Comparison of ENCODE assay signal across 12 cellular contexts in genomic region chr14:68295316-68295816, GRCh38.
A peak's percentile ranks its signal among the peaks of the same experiment; 100 is the strongest.
DNase-seq lines count a peak whose midpoint lies in the region; ATAC-seq and TF ChIP-seq lines count a peak whose summit lies in the region.
"Had no signal": no experiment of that assay in that cellular context is flagged by ENCODE, and none has a peak within 500 bp of the region (broad histone marks: within the 10 kb centered on the region; RNA-seq: fewer than 3 reads in every experiment).

No MANE protein-coding gene starts in this region.

- no peak for TF ChIP-seq RAD21 in SK-N-SH (IDR thresholded peaks at IDR 0.05; ENCODE audit: low read length)

- H3K36me3 Mint-ChIP-seq in T-cell: peaks cover 8% of the 10 kb centered on the region

- peak overlapping the region; percentile 61 to 78 for H3K27ac Mint-ChIP-seq in T-cell
- H3K27ac Mint-ChIP-seq: activated naive CD8-positive, alpha-beta T cell treated with anti-CD3 and anti-CD28 coated beads, Interleukin-2, amount 10 ng/mL, durations not matched to agents 7 days and 5 days had no signal

- H3K9ac ChIP-seq in smooth muscle cell (ENCODE audit: low read depth): no peak overlapping the region
- no peak overlapping the region for H3K9ac ChIP-seq in SK-N-SH

- H2AFZ ChIP-seq in smooth muscle cell (ENCODE audit: low read depth): peak overlapping the region; percentile 21
- no peak overlapping the region for H2AFZ ChIP-seq in SK-N-SH (ENCODE audit: low read depth)

- TF ChIP-seq EP300 in SK-N-SH (IDR thresholded peaks at IDR 0.05; ENCODE audit: borderline replicate concordance in 1 of 2, low read depth in 1 of 2, low read length in 1 of 2): no peak

- no peaks in the 10 kb centered on the region for H3K9me3 Mint-ChIP-seq in T-cell
- H3K9me3 Mint-ChIP-seq: activated naive CD8-positive, alpha-beta T cell treated with anti-CD3 and anti-CD28 coated beads, Interleukin-2, amount 10 ng/mL, durations not matched to agents 7 days and 5 days had no signal

- 14% methylated on average over 8 of the region's 8 CpGs for WGBS in smooth muscle cell (ENCODE audit: low lambda C conversion rate)
- 89% methylated on average over 8 of the region's 8 CpGs for WGBS in SK-N-SH (ENCODE audit: low lambda C conversion rate)

- POLR2A ChIA-PET in T-cell (lab: Charles Lee) (no interaction called here), SK-N-SH (lab: Yijun Ruan, JAX) (no interaction called here)

- peaks cover 55 to 63% (median 58%) of the 10 kb centered on the region in 3 donors for H3K4me1 Mint-ChIP-seq in T-cell

- DNase-seq in HUDEP-2 (lab: John Stamatoyannopoulos, UW; ENCODE audit: unreplicated experiment in 76 of 76): peak in 74 of 76 experiments; percentile 42 to 97 (median 83)
- DNase-seq in T-cell: no peak
- DNase-seq in islet precursor cell: peak; percentile 90
- no peak for DNase-seq in smooth muscle cell (lab: John Stamatoyannopoulos, UW; ENCODE audit: unreplicated experiment)
- no peak for DNase-seq in head of caudate nucleus
- DNase-seq in SHP77 (lab: John Stamatoyannopoulos, UW): no peak
- DNase-seq in SK-N-SH: no peak
- DNase-seq in activated CD4-positive, CD25-positive, alpha-beta regulatory T cell (lab: John Stamatoyannopoulos, UW): no peak
- DNase-seq: activated naive CD8-positive, alpha-beta T cell treated with anti-CD3 and anti-CD28 coated beads, Interleukin-2, amount 10 ng/mL, durations not matched to agents 7 days and 5 days; IMR-90; stimulated activated CD4-positive, alpha-beta T cell treated with anti-CD3 and anti-CD28 coated beads, Interleukin-2, amount 100 ng/mL, for 24 hours had no signal

- peak in 1 of 4 experiments; percentile 14 for ATAC-seq in T-cell (replicated peaks in 1 of 4)

- CTCF ChIA-PET in T-cell (lab: Charles Lee) (no interaction called here), SK-N-SH (lab: Yijun Ruan, JAX) (no interaction called here)

- H3K4me2 ChIP-seq in smooth muscle cell (peak overlapping the region; percentile 66), SK-N-SH (no peak overlapping the region)

- H3K27ac ChIP-seq in smooth muscle cell (ENCODE audit: low read depth) (peak overlapping the region; percentile 87), SK-N-SH (ENCODE audit: low read depth in 2 of 2, low read length in 1 of 2) (no peak overlapping the region)

- H3K4me1 ChIP-seq in smooth muscle cell (ENCODE audit: low read depth) (peaks cover 47% of the 10 kb centered on the region), SK-N-SH (ENCODE audit: control insufficient read depth in 1 of 2, insufficient read depth in 2 of 2, low read depth in 1 of 2, low read length in 1 of 2) (peaks cover 0 to 15% of the 10 kb centered on the region in 2 experiments; a peak in 3 of 4 replicates)

- TF ChIP-seq CTCF in smooth muscle cell (IDR thresholded peaks at IDR 0.05; ENCODE audit: borderline replicate concordance, insufficient read depth, poor library complexity, severe bottlenecking) (no peak), SK-N-SH (IDR thresholded peaks at IDR 0.05) (no peak)

- H3F3A ChIP-seq in smooth muscle cell (ENCODE audit: low read depth) (peaks cover 36% of the 10 kb centered on the region), SK-N-SH (replicated peaks; ENCODE audit: insufficient read depth) (no peaks in the 10 kb centered on the region)

- intact Hi-C loops in head of caudate nucleus (cut with DNase I): no loop called here

- H4K20me1 ChIP-seq in smooth muscle cell (ENCODE audit: low read depth) (no peaks in the 10 kb centered on the region), SK-N-SH (ENCODE audit: insufficient read depth) (no peaks in the 10 kb centered on the region)

- peak overlapping the region in 1 of 3 donors; percentile 16 for H3K4me3 Mint-ChIP-seq in T-cell
- H3K4me3 Mint-ChIP-seq: activated naive CD8-positive, alpha-beta T cell treated with anti-CD3 and anti-CD28 coated beads, Interleukin-2, amount 10 ng/mL, durations not matched to agents 7 days and 5 days had no signal

- H3K4me3 ChIP-seq in smooth muscle cell (no peak overlapping the region), SK-N-SH (ENCODE audit: low read depth in 2 of 2, low read length in 1 of 2) (no peak overlapping the region)
- H3K4me3 ChIP-seq: lung had no signal

- H3K27me3 Mint-ChIP-seq in T-cell: no peaks in the 10 kb centered on the region
- H3K27me3 Mint-ChIP-seq: activated naive CD8-positive, alpha-beta T cell treated with anti-CD3 and anti-CD28 coated beads, Interleukin-2, amount 10 ng/mL, durations not matched to agents 7 days and 5 days had no signal

- H3K79me2 ChIP-seq in smooth muscle cell (ENCODE audit: low read depth) (no peaks in the 10 kb centered on the region), SK-N-SH (ENCODE audit: insufficient read depth) (no peaks in the 10 kb centered on the region)

- no peaks in the 10 kb centered on the region for H3K36me3 ChIP-seq in smooth muscle cell (ENCODE audit: low read depth)
- H3K36me3 ChIP-seq in SK-N-SH (replicated peaks in 1 of 2; ENCODE audit: control insufficient read depth in 1 of 2, insufficient read depth in 2 of 2, low read length in 1 of 2): no peaks in the 10 kb centered on the region

- no peaks in the 10 kb centered on the region for H3K9me3 ChIP-seq in smooth muscle cell (replicated peaks; ENCODE audit: low read depth)
- H3K9me3 ChIP-seq in SK-N-SH: no peaks in the 10 kb centered on the region

- no peaks in the 10 kb centered on the region for H3K9me2 ChIP-seq in SK-N-SH

- no peaks in the 10 kb centered on the region for H3K27me3 ChIP-seq in smooth muscle cell (ENCODE audit: low read depth)
- no peaks in the 10 kb centered on the region for H3K27me3 ChIP-seq in SK-N-SH (ENCODE audit: insufficient read depth)

TF ChIP-seq in SK-N-SH, 30 proteins besides CTCF, POLR2A, EP300 and RAD21:
- TF ChIP-seq MEF2A (IDR thresholded peaks at IDR 0.05; ENCODE audit: borderline replicate concordance, low read depth): no peak

Comparison
In these comparisons a context has a peak if more than half of its experiments do, and no peak if none do; other contexts are left out.
1. DNase-seq: peak in HUDEP-2 (74 of 76) and islet precursor cell (single experiment); none in T-cell (0 of 34), smooth muscle cell (single experiment), head of caudate nucleus (0 of 42), SHP77 (0 of 2), SK-N-SH (single experiment) and activated CD4-positive, CD25-positive, alpha-beta regulatory T cell (0 of 4).